9 cellular contexts compared by ENCODE assay signal in genomic region chr10:24503627-24504320, GRCh38.
A peak's percentile ranks its signal among the peaks of the same experiment; 100 is the strongest.
DNase-seq lines count a peak whose midpoint lies in the region; ATAC-seq, FAIRE-seq and TF ChIP-seq lines count a peak whose summit lies in the region.
"Had no signal": no experiment of that assay in that cellular context is flagged by ENCODE, and none has a peak within 500 bp of the region (broad histone marks: within the 10 kb centered on the region; RNA-seq: fewer than 3 reads in every experiment).

No MANE protein-coding gene starts in this region.

- H2AFZ ChIP-seq in GM12878 (ENCODE audit: control insufficient read depth, low read depth, low read length) (no peak overlapping the region), HepG2 (ENCODE audit: low read length) (no peak overlapping the region)

- no peaks in the 10 kb centered on the region for H3K4me1 ChIP-seq in cardiac muscle cell (ENCODE audit: low read depth)
- H3K4me1 ChIP-seq in right cardiac atrium (ENCODE audit: control insufficient read depth, insufficient read depth, low read length) = no peaks in the 10 kb centered on the region
- no peaks in the 10 kb centered on the region for H3K4me1 ChIP-seq in GM12878 (ENCODE audit: control insufficient read depth, insufficient read depth, low read length)
- no peaks in the 10 kb centered on the region for H3K4me1 ChIP-seq in HepG2 (ENCODE audit: insufficient read depth, low read length)

- H4K20me1 ChIP-seq in GM12878 (ENCODE audit: control insufficient read depth, insufficient read depth) (no peaks in the 10 kb centered on the region), HepG2 (ENCODE audit: insufficient read depth, low read length) (no peaks in the 10 kb centered on the region)

- no TSS peak for BruUV-seq in GM12878 (replicated peaks; lab: Mats Ljungman, UMichigan)
- BruUV-seq in HepG2 (replicated peaks; lab: Mats Ljungman, UMichigan) = no TSS peak

- TF ChIP-seq CTCF in cardiac muscle cell (IDR thresholded peaks at IDR 0.05; ENCODE audit: low read depth, low read length) (peak; percentile 63), GM12878 (IDR thresholded peaks at IDR 0.05 in 2 of 3, conservative IDR thresholded peaks at IDR 0.05 in 1 of 3; ENCODE audit: control insufficient read depth in 2 of 3, extremely low read depth in 1 of 3, insufficient read depth in 1 of 3, low read depth in 3 of 3, low read length in 3 of 3) (peak; percentile 50 to 73 (median 60); a peak in 5 of 6 replicates), HepG2 (CRISPR knock-in tag; IDR thresholded peaks at IDR 0.05) (peak; percentile 77)

- 56% methylated on average over 11 of the region's 11 CpGs for WGBS in right cardiac atrium
- WGBS in GM12878 (ENCODE audit: insufficient coverage, insufficient replicate concordance, low lambda C conversion rate, missing lambda C conversion rate) = 27% methylated on average over 11 of the region's 11 CpGs
- WGBS in HepG2 (ENCODE audit: low lambda C conversion rate) = 71% methylated on average over 11 of the region's 11 CpGs

- RAD21 ChIA-PET in GM12878 (lab: Charles Lee; ENCODE audit: unreplicated experiment) = interaction anchor here (1.1 to 2.3 kb wide), 3 partner anchors 10 to 510 kb away, joined by 3 to 14 read pairs (median 4); no protein-coding TSS in a partner anchor

- no peak overlapping the region for H3K27ac ChIP-seq in cardiac muscle cell
- no peak overlapping the region for H3K27ac ChIP-seq in right cardiac atrium (ENCODE audit: low read length)
- no peak overlapping the region for H3K27ac ChIP-seq in GM12878 (ENCODE audit: control insufficient read depth, insufficient read depth)
- no peak overlapping the region for H3K27ac ChIP-seq in HepG2 (ENCODE audit: extremely low read length, insufficient read depth, low read length)
- H3K27ac ChIP-seq: epithelial cell of prostate had no signal

- no peaks in the 10 kb centered on the region for H3K79me2 ChIP-seq in GM12878 (ENCODE audit: control insufficient read depth, insufficient read depth, low read length)
- no peaks in the 10 kb centered on the region for H3K79me2 ChIP-seq in HepG2 (ENCODE audit: insufficient read depth, low read length)

- DNase-seq in cardiac muscle cell (ENCODE audit: low read depth in 1 of 2, low spot score in 1 of 2) = peak; percentile 59 to 66
- DNase-seq in right cardiac atrium = no peak
- DNase-seq in NCI-H526 (lab: John Stamatoyannopoulos, UW) = peak; percentile 64 to 72
- DNase-seq in GM12878 (ENCODE audit: low read depth, low spot score) = peak; percentile 36
- DNase-seq in HepG2 (ENCODE audit: low spot score) = peak; percentile 63
- peak; percentile 50 for DNase-seq in urothelium cell line (ENCODE audit: low spot score)

- peak; percentile 92 for TF ChIP-seq RAD21 in GM12878 (IDR thresholded peaks at IDR 0.05; ENCODE audit: insufficient read depth, low read depth, low read length)
- peak; percentile 72 for TF ChIP-seq RAD21 in HepG2 (CRISPR knock-in tag; IDR thresholded peaks at IDR 0.05)

- SMC1A ChIA-PET in GM12878 (lab: Charles Lee; ENCODE audit: uncharacterized antibody, unreplicated experiment) = interaction anchor here (0.9 to 5.9 kb wide), 15 partner anchors 13 to 510 kb away, joined by 3 to 53 read pairs (median 6); no protein-coding TSS in a partner anchor

- intact Hi-C loops in right cardiac atrium (cut with DNase I) = no loop called here
- intact Hi-C loops in GM12878 (cut with micrococcal nuclease; ENCODE audit: unreplicated experiment) = loop anchor here (1.0 to 5.0 kb wide), 3 partner anchors 121 to 509 kb away; no protein-coding TSS in a partner anchor
- intact Hi-C loops in HepG2 (cut with micrococcal nuclease; ENCODE audit: unreplicated experiment) = loop anchor here (1.0 to 5.0 kb wide), 6 partner anchors 40 to 509 kb away; no protein-coding TSS in a partner anchor

- TF ChIP-seq POLR2A in GM12878 (IDR thresholded peaks at IDR 0.05; ENCODE audit: low read depth, low read length) (no peak), HepG2 (IDR thresholded peaks at IDR 0.05; ENCODE audit: insufficient read depth in 1 of 2, low read depth in 2 of 2, low read length in 2 of 2) (no peak)

- TF ChIP-seq EP300 in GM12878 (IDR thresholded peaks at IDR 0.05; ENCODE audit: borderline replicate concordance in 1 of 2, control insufficient read depth in 1 of 2, low read depth in 2 of 2, low read length in 2 of 2) = no peak
- TF ChIP-seq EP300 in HepG2 (IDR thresholded peaks at IDR 0.05; ENCODE audit: low read depth in 2 of 2, low read length in 2 of 2) = no peak
- no peak for TF ChIP-seq EP300 in HepG2 (CRISPR knock-in tag; IDR thresholded peaks at IDR 0.05; ENCODE audit: borderline replicate concordance)

- FAIRE-seq in GM12878 (lab: Jason Lieb, UNC) = peak; percentile 57
- FAIRE-seq in HepG2 (lab: Jason Lieb, UNC) = peak; percentile 74
- FAIRE-seq in urothelium cell line (lab: Jason Lieb, UNC) = no peak

- H3K27me3 ChIP-seq in cardiac muscle cell = no peaks in the 10 kb centered on the region
- H3K27me3 ChIP-seq in right cardiac atrium (ENCODE audit: control insufficient read depth, insufficient read depth) = no peaks in the 10 kb centered on the region
- no peaks in the 10 kb centered on the region; a peak in 1 of 4 replicates for H3K27me3 ChIP-seq in GM12878 (replicated peaks in 1 of 2; ENCODE audit: control insufficient read depth in 2 of 2, insufficient read depth in 2 of 2, low read length in 1 of 2)
- no peaks in the 10 kb centered on the region for H3K27me3 ChIP-seq in HepG2 (ENCODE audit: control insufficient read depth in 1 of 2, insufficient read depth in 2 of 2, low read length in 2 of 2)

- H3K9me3 ChIP-seq in cardiac muscle cell (ENCODE audit: low read depth) = no peaks in the 10 kb centered on the region
- no peaks in the 10 kb centered on the region for H3K9me3 ChIP-seq in right cardiac atrium (ENCODE audit: control insufficient read depth, low read length)
- no peaks in the 10 kb centered on the region for H3K9me3 ChIP-seq in GM12878 (replicated peaks; ENCODE audit: control insufficient read depth, insufficient read depth, low read length)
- H3K9me3 ChIP-seq in HepG2 (ENCODE audit: low read length) = no peaks in the 10 kb centered on the region

- ATAC-seq in right cardiac atrium (no peak), HG02588 (IDR thresholded peaks at IDR 0.05; ENCODE audit: unreplicated experiment) (peak; percentile 67), GM12878 (peak; percentile 93), HepG2 (peak; percentile 95)
- ATAC-seq in activated CD4-positive, CD25-positive, alpha-beta regulatory T cell treated with anti-CD3 and anti-CD28 coated beads, Interleukin-2, amount 50 U/mL, for 24 hours = no peak

- H3K9ac ChIP-seq in GM12878 (ENCODE audit: control insufficient read depth, insufficient read depth, low read length) = no peak overlapping the region
- no peak overlapping the region for H3K9ac ChIP-seq in HepG2 (ENCODE audit: insufficient read depth, low read depth, low read length)

- H3K36me3 ChIP-seq in cardiac muscle cell (no peaks in the 10 kb centered on the region), GM12878 (ENCODE audit: control insufficient read depth in 2 of 2, insufficient read depth in 2 of 2, low read length in 1 of 2) (no peaks in the 10 kb centered on the region), HepG2 (replicated peaks in 1 of 2; ENCODE audit: control insufficient read depth in 1 of 2, insufficient read depth in 2 of 2, low read length in 2 of 2) (peaks cover 12 to 57% of the 10 kb centered on the region in 2 experiments; a peak in 4 of 5 replicates)

- CTCF ChIA-PET in GM12878 (lab: Yijun Ruan, JAX) (interaction anchor here (0.6 to 7.2 kb wide), 27 partner anchors 11 to 510 kb away, joined by 3 to 87 read pairs (median 4); partner anchors contain the start of gene KIAA1217), HepG2 (lab: Yijun Ruan, JAX; ENCODE audit: low intra/inter-chr PET ratio, low total read pairs) (interaction anchor here (1.1 to 1.4 kb wide), 5 partner anchors 53 to 510 kb away, joined by 3 to 5 read pairs (median 3); no protein-coding TSS in a partner anchor)

- in situ Hi-C loops in GM12878 (cut with MboI) (no loop called here), HepG2 (cut with HindIII; ENCODE audit: extremely low pct_ligation_motif_present, low pct_unique_long_range_greater_than_20kb) (loop anchor here (25.0 kb wide), 1 partner anchor 516 kb away; no protein-coding TSS in a partner anchor)

- POLR2A ChIA-PET in GM12878 (lab: Charles Lee) = no interaction called here
- POLR2A ChIA-PET in HepG2 (lab: Yijun Ruan, JAX) = no interaction called here

- no peak overlapping the region for H3K4me2 ChIP-seq in GM12878 (ENCODE audit: control insufficient read depth, insufficient read depth)
- no peak overlapping the region for H3K4me2 ChIP-seq in HepG2 (ENCODE audit: low read depth, low read length)

- no peak overlapping the region for H3K4me3 ChIP-seq in cardiac muscle cell
- no peak overlapping the region for H3K4me3 ChIP-seq in right cardiac atrium (ENCODE audit: low read length)
- H3K4me3 ChIP-seq in GM12878 = no peak overlapping the region
- no peak overlapping the region for H3K4me3 ChIP-seq in HepG2 (replicated peaks in 1 of 3; ENCODE audit: insufficient read depth in 1 of 3, low read depth in 2 of 3, low read length in 3 of 3)

TF ChIP-seq in GM12878, 131 proteins besides CTCF, POLR2A, EP300 and RAD21 (continues in another document):
- TF ChIP-seq, protein P1, sequence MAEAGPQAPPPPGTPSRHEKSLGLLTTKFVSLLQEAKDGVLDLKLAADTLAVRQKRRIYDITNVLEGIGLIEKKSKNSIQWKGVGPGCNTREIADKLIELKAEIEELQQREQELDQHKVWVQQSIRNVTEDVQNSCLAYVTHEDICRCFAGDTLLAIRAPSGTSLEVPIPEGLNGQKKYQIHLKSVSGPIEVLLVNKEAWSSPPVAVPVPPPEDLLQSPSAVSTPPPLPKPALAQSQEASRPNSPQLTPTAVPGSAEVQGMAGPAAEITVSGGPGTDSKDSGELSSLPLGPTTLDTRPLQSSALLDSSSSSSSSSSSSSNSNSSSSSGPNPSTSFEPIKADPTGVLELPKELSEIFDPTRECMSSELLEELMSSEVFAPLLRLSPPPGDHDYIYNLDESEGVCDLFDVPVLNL (IDR thresholded peaks at IDR 0.05; ENCODE audit: low read depth, low read length) = no peak
- TF ChIP-seq NR2F1 (conservative IDR thresholded peaks at IDR 0.05) (peak; percentile 83), SMC3 (IDR thresholded peaks at IDR 0.05; ENCODE audit: borderline replicate concordance, low read length) (peak; percentile 67)

TF ChIP-seq in HepG2, 621 proteins besides CTCF, POLR2A, EP300 and RAD21 (continues in another document):
- TF ChIP-seq, protein P2, sequence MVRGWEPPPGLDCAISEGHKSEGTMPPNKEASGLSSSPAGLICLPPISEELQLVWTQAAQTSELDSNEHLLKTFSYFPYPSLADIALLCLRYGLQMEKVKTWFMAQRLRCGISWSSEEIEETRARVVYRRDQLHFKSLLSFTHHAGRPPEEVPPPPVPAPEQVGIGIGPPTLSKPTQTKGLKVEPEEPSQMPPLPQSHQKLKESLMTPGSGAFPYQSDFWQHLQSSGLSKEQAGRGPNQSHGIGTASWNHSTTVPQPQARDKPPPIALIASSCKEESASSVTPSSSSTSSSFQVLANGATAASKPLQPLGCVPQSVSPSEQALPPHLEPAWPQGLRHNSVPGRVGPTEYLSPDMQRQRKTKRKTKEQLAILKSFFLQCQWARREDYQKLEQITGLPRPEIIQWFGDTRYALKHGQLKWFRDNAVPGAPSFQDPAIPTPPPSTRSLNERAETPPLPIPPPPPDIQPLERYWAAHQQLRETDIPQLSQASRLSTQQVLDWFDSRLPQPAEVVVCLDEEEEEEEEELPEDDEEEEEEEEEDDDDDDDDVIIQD (CRISPR knock-in tag; IDR thresholded peaks at IDR 0.05; ENCODE audit: low read depth) = no peak
- TF ChIP-seq CENPX (CRISPR knock-in tag; IDR thresholded peaks at IDR 0.05) = no peak

Comparison
In these comparisons a context has a peak if more than half of its experiments do, and no peak if none do; other contexts are left out.
1. DNase-seq: peak in cardiac muscle cell (2 of 2), NCI-H526 (2 of 2), GM12878 (single experiment), HepG2 (single experiment) and urothelium cell line (single experiment); none in right cardiac atrium (0 of 3).
2. ATAC-seq: peak in HG02588 (single experiment), GM12878 (single experiment) and HepG2 (single experiment); none in right cardiac atrium (0 of 2) and activated CD4-positive, CD25-positive, alpha-beta regulatory T cell treated with anti-CD3 and anti-CD28 coated beads, Interleukin-2, amount 50 U/mL, for 24 hours (0 of 2).
3. intact Hi-C loops: an anchor here in GM12878 (1.0 to 5.0 kb wide) and HepG2 (1.0 to 5.0 kb wide); none called in right cardiac atrium.
4. Peak in every context shown above with its lines, with median percentiles within 50 percentile points of each other: CTCF ChIP-seq.